In the genomic region with DNA sequence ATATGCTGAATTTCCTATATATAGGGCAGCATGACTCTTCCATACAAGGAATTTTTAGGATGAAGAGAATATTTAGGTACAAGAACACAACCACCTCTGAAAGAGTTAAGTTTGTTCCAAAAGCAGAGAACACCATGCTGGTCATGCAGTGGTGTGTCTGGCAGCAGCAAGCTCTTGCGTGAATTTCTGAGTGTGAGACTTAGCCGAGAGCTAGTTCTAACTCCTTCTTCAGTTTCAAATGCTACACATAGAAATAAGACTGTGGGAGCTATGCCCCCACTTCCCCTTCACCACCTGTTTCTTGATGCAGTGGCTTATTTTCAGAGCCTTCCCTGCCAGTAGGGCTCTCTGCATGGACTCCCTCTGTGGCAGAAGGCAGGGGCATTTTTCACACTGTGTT, we compare ENCODE assay signal across 27 cellular contexts.
"Had no signal": no experiment of that assay in that cellular context is flagged by ENCODE, and none has a peak within 500 bp of the region (broad histone marks: within the 10 kb centered on the region; RNA-seq: fewer than 3 reads in every experiment).

No MANE protein-coding gene starts in this region.

- FAIRE-seq: bronchial epithelial cell had no signal

- H3K27me3 ChIP-seq: ascending aorta, cardiac muscle cell had no signal

- H3K4me3 ChIP-seq: ascending aorta, cardiac muscle cell had no signal

- H3K9me3 ChIP-seq: ascending aorta had no signal

- H3K36me3 ChIP-seq: ascending aorta, cardiac muscle cell, WERI-Rb-1 had no signal

- DNase-seq: activated CD4-positive, alpha-beta memory T cell treated with anti-CD3 and anti-CD28 coated beads, Interleukin-2, amount 10 ng/mL, durations not matched to agents 7 days and 5 days; activated CD4-positive, alpha-beta T cell treated with anti-CD3 and anti-CD28 coated beads for 1 hour; activated CD4-positive, alpha-beta T cell treated with anti-CD3 and anti-CD28 coated beads for 36 hours; activated CD4-positive, alpha-beta T cell treated with anti-CD3 and anti-CD28 coated beads for 48 hours; activated CD4-positive, alpha-beta T cell treated with anti-CD3 and anti-CD28 coated beads, Interleukin-2, amount 10 ng/mL, durations not matched to agents 7 days and 5 days; activated CD4-positive, alpha-beta T cell treated with anti-CD3 and anti-CD28 coated beads, Interleukin-2, amount 50 U/mL, for 48 hours; activated CD4-positive, CD25-positive, alpha-beta regulatory T cell; activated CD8-positive, alpha-beta memory T cell treated with anti-CD3 and anti-CD28 coated beads for 24 hours; activated CD8-positive, alpha-beta memory T cell treated with anti-CD3 and anti-CD28 coated beads, Interleukin-2, amount 10 ng/mL, durations not matched to agents 7 days and 5 days; activated CD8-positive, alpha-beta memory T cell treated with anti-CD3 and anti-CD28 coated beads, Interleukin-2, amount 50 U/mL, for 48 hours; activated CD8-positive, alpha-beta T cell treated with anti-CD3 and anti-CD28 coated beads, Interleukin-2, amount 10 ng/mL, durations not matched to agents 7 days and 5 days; activated effector memory CD4-positive, alpha-beta T cell treated with Interleukin-2 at 50 U/mL for 16 hours; activated gamma-delta T cell; activated naive CD4-positive, alpha-beta T cell treated with anti-CD3 and anti-CD28 coated beads, Interleukin-2, amount 10 ng/mL, durations not matched to agents 7 days and 5 days; activated naive CD4-positive, alpha-beta T cell treated with Interleukin-2 at 50 U/mL for 16 hours; activated naive CD8-positive, alpha-beta T cell treated with anti-CD3 and anti-CD28 coated beads, Interleukin-2, amount 10 ng/mL, durations not matched to agents 7 days and 5 days; activated naive CD8-positive, alpha-beta T cell treated with anti-CD3 and anti-CD28 coated beads, Interleukin-2, amount 50 U/mL, for 24 hours; activated T-cell treated with anti-CD3 and anti-CD28 coated beads, Interleukin-2, amount 50 U/mL, for 24 hours; activated T-cell treated with anti-CD3 and anti-CD28 coated beads, Interleukin-2, amount 50 U/mL, for 48 hours; caudate nucleus; cerebellar nuclear complex; T-helper 2 cell; T-helper 9 cell; WERI-Rb-1 had no signal

- H3K27ac ChIP-seq: ascending aorta, cardiac muscle cell, WERI-Rb-1 had no signal

- H3K4me1 ChIP-seq: ascending aorta had no signal
